Comparison of ENCODE assay signal across 15 cellular contexts in the genomic region with DNA sequence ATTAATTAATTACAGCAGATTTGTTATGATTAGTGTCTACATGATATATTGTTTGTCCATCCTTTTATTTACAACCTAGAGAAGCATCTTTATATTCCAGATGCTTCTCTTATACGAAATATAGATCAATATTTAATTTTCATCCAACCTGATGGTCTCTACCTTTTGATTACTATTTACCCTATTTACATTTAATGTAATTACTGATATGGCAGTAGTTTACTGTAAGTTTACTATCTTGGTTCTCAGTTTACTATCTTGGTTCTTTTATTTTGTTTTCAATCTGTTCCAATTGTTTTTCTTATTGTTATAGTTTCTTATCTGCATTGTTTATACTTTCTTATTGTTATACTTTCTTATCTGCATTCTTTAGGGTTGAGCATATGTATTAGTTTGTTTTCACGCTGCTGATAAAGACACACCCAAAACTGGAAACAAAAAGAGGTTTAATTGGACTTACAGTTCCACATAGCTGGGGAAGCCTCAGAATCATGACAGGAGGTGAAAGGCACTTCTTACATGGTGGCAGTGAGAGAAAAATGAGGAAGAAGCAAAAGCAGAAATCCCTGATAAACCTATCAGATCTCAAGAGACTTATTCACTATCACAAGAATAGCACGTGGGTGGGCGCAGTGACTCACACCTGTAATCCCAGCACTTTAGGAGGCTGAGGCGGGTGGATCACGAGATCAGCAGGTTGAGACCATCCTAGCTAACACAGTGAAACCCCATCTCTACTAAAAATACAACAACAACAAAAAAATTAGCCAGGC. TPM values are rescaled to one million over a fixed set of nuclear protein-coding genes. Genes with fewer than 3 reads are reported as not detected.
DNase-seq lines count a peak whose midpoint lies in the region; ATAC-seq and TF ChIP-seq lines count a peak whose summit lies in the region.
"Had no signal": no experiment of that assay in that cellular context is flagged by ENCODE, and none has a peak within 500 bp of the region (broad histone marks: within the 10 kb centered on the region; RNA-seq: fewer than 3 reads in every experiment).

No MANE protein-coding gene starts in this region.

- intact Hi-C loops in activated B cell treated with CpG ODN at 0.5 μM for 24 hours (cut with micrococcal nuclease) = no loop called here

- H3K4me3 Mint-ChIP-seq in activated B cell treated with CpG ODN at 0.5 μM for 24 hours = no peak overlapping the region
- H3K4me3 Mint-ChIP-seq: activated naive CD8-positive, alpha-beta T cell treated with anti-CD3 and anti-CD28 coated beads, Interleukin-2, amount 10 ng/mL, durations not matched to agents 7 days and 5 days; immature natural killer cell; WTC11 had no signal

- POLR2A ChIA-PET in activated B cell treated with CpG ODN at 0.5 μM for 24 hours (lab: Charles Lee) = interaction anchor here (0.6 to 3.1 kb wide), 2 partner anchors 38 to 239 kb away, joined by 3 to 10 read pairs; no protein-coding TSS in a partner anchor

- TF ChIP-seq CTCF in activated B cell treated with CpG ODN at 0.5 μM for 24 hours (IDR thresholded peaks at IDR 0.05) (no peak), retinal pigment epithelial cell (conservative IDR thresholded peaks at IDR 0.05; ENCODE audit: low read depth, low read length) (no peak), GM13976 (IDR thresholded peaks at IDR 0.05; ENCODE audit: borderline replicate concordance, control extremely low read depth, extremely low read depth, insufficient read depth, missing control alignments) (no peak)

- CTCF ChIA-PET in activated B cell treated with CpG ODN at 0.5 μM for 24 hours (lab: Charles Lee) = interaction anchor here (0.9 to 2.9 kb wide), 6 partner anchors 10 to 157 kb away, joined by 4 to 24 read pairs (median 10); partner anchors contain the start of gene CDKN2C

- DNase-seq in ELR (ENCODE audit: low read depth) = peak; percentile 28
- DNase-seq in activated B cell treated with CpG ODN at 0.5 μM for 24 hours = no peak
- peak; percentile 5 for DNase-seq in retinal pigment epithelial cell (ENCODE audit: low read depth)
- DNase-seq in GM13976 (ENCODE audit: low spot score) = no peak
- no peak for DNase-seq in NCI-H526 (lab: John Stamatoyannopoulos, UW)
- DNase-seq in NCI-H1436 treated with DMSO at 0.1 percent for 48 hours (lab: John Stamatoyannopoulos, UW) = no peak
- DNase-seq: activated naive CD8-positive, alpha-beta T cell treated with anti-CD3 and anti-CD28 coated beads, Interleukin-2, amount 10 ng/mL, durations not matched to agents 7 days and 5 days; immature natural killer cell; NCI-H1048; NCI-H524 treated with DMSO at 0.1 percent for 48 hours; transverse colon had no signal

- peaks cover 39% of the 10 kb centered on the region for H3K4me1 Mint-ChIP-seq in activated B cell treated with CpG ODN at 0.5 μM for 24 hours

- H3K27ac Mint-ChIP-seq in activated B cell treated with CpG ODN at 0.5 μM for 24 hours = peak overlapping the region; percentile 57
- H3K27ac Mint-ChIP-seq: activated naive CD8-positive, alpha-beta T cell treated with anti-CD3 and anti-CD28 coated beads, Interleukin-2, amount 10 ng/mL, durations not matched to agents 7 days and 5 days; WTC11 had no signal

- H3K9me3 Mint-ChIP-seq in activated B cell treated with CpG ODN at 0.5 μM for 24 hours = peaks cover 4% of the 10 kb centered on the region
- H3K9me3 Mint-ChIP-seq: activated naive CD8-positive, alpha-beta T cell treated with anti-CD3 and anti-CD28 coated beads, Interleukin-2, amount 10 ng/mL, durations not matched to agents 7 days and 5 days; immature natural killer cell; WTC11 had no signal

- H3K27me3 Mint-ChIP-seq in activated B cell treated with CpG ODN at 0.5 μM for 24 hours = no peaks in the 10 kb centered on the region
- H3K27me3 Mint-ChIP-seq: activated naive CD8-positive, alpha-beta T cell treated with anti-CD3 and anti-CD28 coated beads, Interleukin-2, amount 10 ng/mL, durations not matched to agents 7 days and 5 days had no signal

- ATAC-seq in GM21360 (IDR thresholded peaks at IDR 0.05; ENCODE audit: unreplicated experiment) (peak; percentile 47), activated B cell treated with CpG ODN at 0.5 μM for 24 hours (ENCODE audit: low read depth) (peak; percentile 47), GM21528 (IDR thresholded peaks at IDR 0.05; ENCODE audit: low FRiP score, unreplicated experiment) (no peak)
- ATAC-seq: WTC11 had no signal

- in situ Hi-C loops in GM13976 (cut with MboI; ENCODE audit: low sequenced_read_pairs, unreplicated experiment) = no loop called here

- peaks cover 16% of the 10 kb centered on the region for H3K36me3 Mint-ChIP-seq in activated B cell treated with CpG ODN at 0.5 μM for 24 hours (ENCODE audit: low read depth)
- H3K36me3 Mint-ChIP-seq: WTC11 had no signal

- no peak overlapping the region for H3K4me3 ChIP-seq in retinal pigment epithelial cell (ENCODE audit: low read length)
- H3K4me3 ChIP-seq: prostate gland, transverse colon had no signal

RNA-seq across cellular contexts. Expression of gene FAF1, which starts 28.9 kb away (rescaled TPM):
- total RNA-seq in activated B cell treated with CpG ODN at 0.5 μM for 24 hours = 57.2 and 61.7 TPM in 2 replicates

RNA-seq across cellular contexts. Expression of gene CDKN2C, which starts 38.9 kb away (rescaled TPM):
- 2.8 and 3.3 TPM in 2 replicates for total RNA-seq in activated B cell treated with CpG ODN at 0.5 μM for 24 hours
- total RNA-seq: WTC11 had no signal

Comparison
In these comparisons a context has a peak if more than half of its experiments do, and no peak if none do; other contexts are left out.
1. DNase-seq: peak in ELR (single experiment) and retinal pigment epithelial cell (single experiment); none in activated B cell treated with CpG ODN at 0.5 μM for 24 hours (single experiment), GM13976 (single experiment), NCI-H526 (0 of 2) and NCI-H1436 treated with DMSO at 0.1 percent for 48 hours (single experiment).